In genomic region chr2:203951366-203951902, GRCh38 we compare ENCODE assay signal across 10 cellular contexts. TPM values are rescaled to one million over a fixed set of nuclear protein-coding genes. Genes with fewer than 3 reads are reported as not detected.
DNase-seq lines count a peak whose midpoint lies in the region; ATAC-seq and TF ChIP-seq lines count a peak whose summit lies in the region.
"Had no signal": no experiment of that assay in that cellular context is flagged by ENCODE, and none has a peak within 500 bp of the region (broad histone marks: within the 10 kb centered on the region; RNA-seq: fewer than 3 reads in every experiment).

No MANE protein-coding gene starts in this region.

- intact Hi-C loops in uterus (cut with DNase I; ENCODE audit: low total_unique reads) = no loop called here

- H3K4me1 ChIP-seq in BLaER1 treated with 17β-estradiol and CSF1 and Interleukin-3, amounts not matched to agents 10 nM and 100 nM = peaks cover 10 to 33% (median 15%) of the 10 kb centered on the region in 10 experiments
- no peaks in the 10 kb centered on the region for H3K4me1 ChIP-seq in uterus

- H3K9ac ChIP-seq in BLaER1 treated with 17β-estradiol and CSF1 and Interleukin-3, amounts not matched to agents 10 nM and 100 nM = no peak overlapping the region
- H3K9ac ChIP-seq: SK-N-SH had no signal

- ATAC-seq in GM21423 (IDR thresholded peaks at IDR 0.05; ENCODE audit: unreplicated experiment) = peak; percentile 41

- H3K27me3 ChIP-seq in BLaER1 treated with 17β-estradiol and CSF1 and Interleukin-3, amounts not matched to agents 10 nM and 100 nM = no peaks in the 10 kb centered on the region
- no peaks in the 10 kb centered on the region for H3K27me3 ChIP-seq in uterus

- TF ChIP-seq POLR2A in uterus (IDR thresholded peaks at IDR 0.05) = no peak

- no peak overlapping the region for H3K27ac ChIP-seq in BLaER1 treated with 17β-estradiol and CSF1 and Interleukin-3, amounts not matched to agents 10 nM and 100 nM
- no peak overlapping the region for H3K27ac ChIP-seq in uterus

- no peaks in the 10 kb centered on the region for H3K9me3 ChIP-seq in BLaER1 treated with 17β-estradiol and CSF1 and Interleukin-3, amounts not matched to agents 10 nM and 100 nM (replicated peaks in 1 of 11)
- H3K9me3 ChIP-seq in uterus = no peaks in the 10 kb centered on the region
- H3K9me3 ChIP-seq: SK-N-SH had no signal

- no peaks in the 10 kb centered on the region for H4K20me1 ChIP-seq in BLaER1 treated with 17β-estradiol and CSF1 and Interleukin-3, amounts not matched to agents 10 nM and 100 nM

- peak overlapping the region in 1 of 10 experiments; percentile 6; a peak in 1 of 20 replicates for H3K4me3 ChIP-seq in BLaER1 treated with 17β-estradiol and CSF1 and Interleukin-3, amounts not matched to agents 10 nM and 100 nM
- no peak overlapping the region for H3K4me3 ChIP-seq in uterus

- H3K4me2 ChIP-seq in BLaER1 treated with 17β-estradiol and CSF1 and Interleukin-3, amounts not matched to agents 10 nM and 100 nM = peak overlapping the region; percentile 31 to 80 (median 53)
- H3K4me2 ChIP-seq: SK-N-SH had no signal

- no peaks in the 10 kb centered on the region for H3K36me3 ChIP-seq in BLaER1 treated with 17β-estradiol and CSF1 and Interleukin-3, amounts not matched to agents 10 nM and 100 nM
- H3K36me3 ChIP-seq in uterus = no peaks in the 10 kb centered on the region

- TF ChIP-seq CTCF in uterus (IDR thresholded peaks at IDR 0.05) = no peak

- DNase-seq in T follicular helper cell (ENCODE audit: low read depth) (peak; percentile 55), astrocyte of the hippocampus (ENCODE audit: low read depth, low spot score) (peak; percentile 14), 8988T (no peak), uterus (no peak), hepatic stellate cell (ENCODE audit: low spot score) (no peak)
- DNase-seq in stimulated activated CD8-positive, alpha-beta memory T cell treated with anti-CD3 and anti-CD28 coated beads, Interleukin-4, amount 100 ng/mL, for 48 hours = no peak
- DNase-seq: H7, SK-N-SH had no signal

RNA-seq across cellular contexts. Expression of gene ICOS, which starts 14.9 kb away (rescaled TPM):
- under 1 TPM in 3 of 4 donors, not detected in 1; 0.14 to 0.59 (median 0.26) TPM for total RNA-seq in uterus
- total RNA-seq: H7 had no signal

Comparison
In these comparisons a context has a peak if more than half of its experiments do, and no peak if none do; other contexts are left out.
1. DNase-seq: peak in T follicular helper cell (single experiment) and astrocyte of the hippocampus (single experiment); none in 8988T (single experiment), uterus (0 of 2), stimulated activated CD8-positive, alpha-beta memory T cell treated with anti-CD3 and anti-CD28 coated beads, Interleukin-4, amount 100 ng/mL, for 48 hours (single experiment) and hepatic stellate cell (single experiment).